In genomic region chr3:142998439-142998838, GRCh38 we compare ENCODE assay signal across 31 cellular contexts. TPM values are rescaled to one million over a fixed set of nuclear protein-coding genes. Genes with fewer than 3 reads are reported as not detected.
A peak's percentile ranks its signal among the peaks of the same experiment; 100 is the strongest.
DNase-seq lines count a peak whose midpoint lies in the region; ATAC-seq and TF ChIP-seq lines count a peak whose summit lies in the region.
"Had no signal": no experiment of that assay in that cellular context is flagged by ENCODE, and none has a peak within 500 bp of the region (broad histone marks: within the 10 kb centered on the region; RNA-seq: fewer than 3 reads in every experiment).

No MANE protein-coding gene starts in this region.

- H3K9me3 ChIP-seq in GM23248 (ENCODE audit: low read depth) (no peaks in the 10 kb centered on the region), Panc1 (ENCODE audit: control insufficient read depth, insufficient read depth, low read depth, low read length) (no peaks in the 10 kb centered on the region), osteoblast (ENCODE audit: low read depth, low read length) (no peaks in the 10 kb centered on the region)
- H3K9me3 ChIP-seq: adrenal gland; BLaER1 treated with 17β-estradiol and CSF1 and Interleukin-3, amounts not matched to agents 10 nM and 100 nM; esophagus squamous epithelium; Peyer's patch; tibial artery had no signal

- DNase-seq in GM23248 (peak; percentile 69), Panc1 (ENCODE audit: low read depth, low spot score) (no peak), fibroblast of gingiva (ENCODE audit: low read depth) (peak; percentile 39), osteoblast (ENCODE audit: insufficient read length, low spot score, missing footprints) (peak; percentile 42), globus pallidus (ENCODE audit: low spot score) (no peak)
- DNase-seq: activated CD4-positive, alpha-beta T cell treated with anti-CD3 and anti-CD28 coated beads for 36 hours; activated CD8-positive, alpha-beta T cell treated with anti-CD3 and anti-CD28 coated beads, Interleukin-2, amount 10 ng/mL, durations not matched to agents 7 days and 5 days; activated naive CD4-positive, alpha-beta T cell treated with anti-CD3 and anti-CD28 coated beads for 36 hours; adrenal gland; DMS79 treated with DMSO at 0.1 percent for 48 hours; dorsolateral prefrontal cortex; esophagus squamous epithelium; GOT3; islet precursor cell; left ventricle myocardium superior; NCI-H1436; NCI-H2081; NCI-H345; Peyer's patch; posterior cingulate gyrus; right cardiac atrium; SIG-M5; stimulated activated CD4-positive, alpha-beta T cell treated with anti-CD3 and anti-CD28 coated beads, Interleukin-4, amount 100 ng/mL, for 24 hours; T-helper 9 cell; tibial artery had no signal

- intact Hi-C loops in Panc1 (cut with micrococcal nuclease; ENCODE audit: unreplicated experiment) = no loop called here

- BruUV-seq in Panc1 (replicated peaks; lab: Mats Ljungman, UMichigan) = no TSS peak

- no peak overlapping the region for H3K9ac ChIP-seq in GM23248
- H3K9ac ChIP-seq: BLaER1 treated with 17β-estradiol and CSF1 and Interleukin-3, amounts not matched to agents 10 nM and 100 nM had no signal

- H3K79me2 ChIP-seq in GM23248 (ENCODE audit: insufficient read depth) (peaks cover 31% of the 10 kb centered on the region), osteoblast (ENCODE audit: insufficient read depth, low read length) (peaks cover 25% of the 10 kb centered on the region)

- 38% methylated on average over 3 of the region's 3 CpGs for WGBS in GM23248 (ENCODE audit: low coverage in 1 of 2, low lambda C conversion rate in 2 of 2, missing lambda C conversion rate in 2 of 2), 2 experiments

- H3K9me2 ChIP-seq in GM23248 (ENCODE audit: insufficient read depth) = no peaks in the 10 kb centered on the region

- in situ Hi-C loops in GM23248 (cut with MboI) (no loop called here), Panc1 (cut with HindIII; ENCODE audit: low pct_unique_long_range_greater_than_20kb, low sequenced_read_pairs) (no loop called here)

- peaks cover 22% of the 10 kb centered on the region for H3F3A ChIP-seq in GM23248 (ENCODE audit: insufficient read depth)

- CTCF ChIA-PET in Panc1 (lab: Charles Lee) = no interaction called here

- no peaks in the 10 kb centered on the region for H3K27me3 ChIP-seq in GM23248 (replicated peaks; ENCODE audit: insufficient read depth)
- no peaks in the 10 kb centered on the region for H3K27me3 ChIP-seq in Panc1 (ENCODE audit: control insufficient read depth, insufficient read depth, low read length)
- no peaks in the 10 kb centered on the region for H3K27me3 ChIP-seq in osteoblast (ENCODE audit: insufficient read depth, low read length)
- H3K27me3 ChIP-seq: adrenal gland; BLaER1 treated with 17β-estradiol and CSF1 and Interleukin-3, amounts not matched to agents 10 nM and 100 nM; esophagus squamous epithelium; Peyer's patch; tibial artery had no signal

- H4K20me1 ChIP-seq in GM23248 (ENCODE audit: insufficient read depth) (no peaks in the 10 kb centered on the region), osteoblast (ENCODE audit: insufficient read depth, low read length) (no peaks in the 10 kb centered on the region)

- H3K4me2 ChIP-seq in GM23248 (ENCODE audit: unreplicated experiment) = no peak overlapping the region
- H3K4me2 ChIP-seq in osteoblast (ENCODE audit: insufficient read depth, low read length) = peak overlapping the region; percentile 17

- POLR2A ChIA-PET in Panc1 (lab: Charles Lee) = no interaction called here

- ATAC-seq in Panc1 (no peak), HG03025 (IDR thresholded peaks at IDR 0.05; ENCODE audit: low FRiP score, unreplicated experiment) (no peak), GM19328 (IDR thresholded peaks at IDR 0.05; ENCODE audit: unreplicated experiment) (no peak)
- ATAC-seq: activated CD4-positive, alpha-beta T cell treated with anti-CD3 and anti-CD28 coated beads for 36 hours; activated CD8-positive, alpha-beta T cell treated with anti-CD3 and anti-CD28 coated beads, Interleukin-2, amount 10 ng/mL, durations not matched to agents 7 days and 5 days; left ventricle myocardium superior; right cardiac atrium had no signal

- H3K27ac ChIP-seq in GM23248 = no peak overlapping the region
- H3K27ac ChIP-seq in Panc1 (ENCODE audit: low read length) = peak overlapping the region; percentile 99; the same call in 1 of the 2 replicates
- H3K27ac ChIP-seq in osteoblast (ENCODE audit: low read depth, low read length) = no peak overlapping the region
- H3K27ac ChIP-seq: adrenal gland; BLaER1 treated with 17β-estradiol and CSF1 and Interleukin-3, amounts not matched to agents 10 nM and 100 nM; dorsolateral prefrontal cortex; esophagus squamous epithelium; HL-60; Peyer's patch; tibial artery; VCaP had no signal

- H3K4me1 ChIP-seq in GM23248 (ENCODE audit: insufficient read depth) = peaks cover 21% of the 10 kb centered on the region
- H3K4me1 ChIP-seq in Panc1 (ENCODE audit: control insufficient read depth, insufficient read depth, low read length) = peaks cover 37% of the 10 kb centered on the region
- H3K4me1 ChIP-seq in osteoblast (ENCODE audit: insufficient read depth, low read length) = peaks cover 20% of the 10 kb centered on the region

- H3K36me3 ChIP-seq in GM23248 (ENCODE audit: low read depth) (no peaks in the 10 kb centered on the region), Panc1 (ENCODE audit: control insufficient read depth, insufficient read depth, low read length) (peaks cover 7% of the 10 kb centered on the region; the same call in 1 of the 2 replicates), osteoblast (ENCODE audit: insufficient read depth, low read length) (no peaks in the 10 kb centered on the region)
- H3K36me3 ChIP-seq: adrenal gland; BLaER1 treated with 17β-estradiol and CSF1 and Interleukin-3, amounts not matched to agents 10 nM and 100 nM; esophagus squamous epithelium; Peyer's patch; tibial artery had no signal

- no peak overlapping the region for H2AFZ ChIP-seq in GM23248
- H2AFZ ChIP-seq in osteoblast (ENCODE audit: low read length) = no peak overlapping the region

- TF ChIP-seq CTCF in Panc1 (IDR thresholded peaks at IDR 0.05) (no peak), osteoblast (IDR thresholded peaks at IDR 0.05; ENCODE audit: extremely low read depth, low read depth, low read length) (no peak)

- H3K4me3 ChIP-seq in GM23248 = no peak overlapping the region
- no peak overlapping the region for H3K4me3 ChIP-seq in Panc1 (ENCODE audit: low read depth in 2 of 2, low read length in 2 of 2)
- H3K4me3 ChIP-seq in osteoblast (ENCODE audit: insufficient read depth, low read length) = no peak overlapping the region
- H3K4me3 ChIP-seq: adrenal gland; BLaER1 treated with 17β-estradiol and CSF1 and Interleukin-3, amounts not matched to agents 10 nM and 100 nM; dorsolateral prefrontal cortex; esophagus squamous epithelium; Peyer's patch; tibial artery had no signal

RNA-seq across cellular contexts. Expression of gene U2SURP, which starts 2.9 kb away (rescaled TPM):
- 40.2 and 48.1 TPM in 2 replicates for total RNA-seq in GM23248 (2014; rRNA removed; shearing (Covaris generic))
- 66.1 and 67.2 TPM in 2 replicates for polyA plus RNA-seq in GM23248 (2016; fragmentation: Nextera tagmentation; extraction: Ambion mirVana)
- total RNA-seq in Panc1 (2021; ENCODE audit: unreplicated experiment) (135 TPM), osteoblast (85.0 and 85.5 TPM in 2 replicates)
- polyA plus RNA-seq in Panc1 (2012; ENCODE audit: insufficient read length) = 38.6 TPM

RNA-seq across cellular contexts. Expression of gene PAQR9, which starts 35.0 kb away (rescaled TPM):
- not detected in 2 replicates for total RNA-seq in GM23248 (2014; rRNA removed; shearing (Covaris generic))
- not detected in 2 replicates for polyA plus RNA-seq in GM23248 (2016; fragmentation: Nextera tagmentation; extraction: Ambion mirVana)
- 0.36 TPM for total RNA-seq in Panc1 (2021; ENCODE audit: unreplicated experiment)
- 0.24 TPM for polyA plus RNA-seq in Panc1 (2012; ENCODE audit: insufficient read length)
- not detected in 2 replicates for total RNA-seq in osteoblast
- total RNA-seq: activated CD4-positive, alpha-beta T cell treated with anti-CD3 and anti-CD28 coated beads for 36 hours; activated CD8-positive, alpha-beta T cell treated with anti-CD3 and anti-CD28 coated beads, Interleukin-2, amount 10 ng/mL, durations not matched to agents 7 days and 5 days; activated naive CD4-positive, alpha-beta T cell treated with anti-CD3 and anti-CD28 coated beads for 36 hours; esophagus squamous epithelium; mesenteric fat pad; Peyer's patch had no signal

Comparison
In these comparisons a context has a peak if more than half of its experiments do, and no peak if none do; other contexts are left out.
1. DNase-seq: peak in GM23248 (single experiment), fibroblast of gingiva (single experiment) and osteoblast (single experiment); none in Panc1 (single experiment) and globus pallidus (single experiment).